19 cellular contexts compared by ENCODE assay signal in the genomic region with DNA sequence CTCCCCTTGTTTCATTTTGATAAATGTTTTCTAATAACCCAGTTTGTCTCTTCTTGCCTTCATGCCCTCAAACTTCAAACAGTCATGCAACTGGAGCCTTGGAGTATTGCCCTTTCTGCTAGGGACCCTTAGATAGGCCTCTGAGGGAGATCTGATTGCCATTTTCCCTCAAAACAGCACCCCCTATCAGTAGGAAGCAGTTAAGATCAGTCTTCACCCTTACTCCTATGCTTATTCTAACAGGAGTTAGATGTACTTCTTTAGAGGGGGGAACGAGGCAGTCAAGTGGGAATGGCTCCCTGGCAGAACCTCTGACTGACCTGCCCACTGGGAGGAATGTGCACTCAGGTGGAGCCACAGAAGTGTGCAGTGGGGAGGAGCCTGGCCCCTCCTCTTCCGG.
A peak's percentile ranks its signal among the peaks of the same experiment; 100 is the strongest.
DNase-seq lines count a peak whose midpoint lies in the region; ATAC-seq and TF ChIP-seq lines count a peak whose summit lies in the region.
"Had no signal": no experiment of that assay in that cellular context is flagged by ENCODE, and none has a peak within 500 bp of the region (broad histone marks: within the 10 kb centered on the region; RNA-seq: fewer than 3 reads in every experiment).

No MANE protein-coding gene starts in this region.

- H3K4me1 Mint-ChIP-seq in H9 (peaks cover 19% of the 10 kb centered on the region in 2 experiments), nephron progenitor cell (peaks cover 14% of the 10 kb centered on the region)
- H3K4me1 Mint-ChIP-seq: IgD-negative memory B cell had no signal

- no peak overlapping the region for H2BK20ac ChIP-seq in H9 (ENCODE audit: low read depth, low read length, poor library complexity, severe bottlenecking)

- H3K9me3 ChIP-seq in H9 (ENCODE audit: control insufficient read depth, low read depth, low read length) = no peaks in the 10 kb centered on the region
- H3K9me3 ChIP-seq: Caco-2, HAP-1 had no signal

- H3K23me2 ChIP-seq in H9 (ENCODE audit: insufficient read length, low read depth, low read length, poor library complexity, severe bottlenecking) = no peaks in the 10 kb centered on the region

- no peak overlapping the region for H3K23ac ChIP-seq in H9 (ENCODE audit: insufficient read length, low read depth, low read length)

- no peak overlapping the region for H2BK12ac ChIP-seq in H9 (ENCODE audit: insufficient read length, low read depth, low read length)

- peaks cover 7% of the 10 kb centered on the region; the same call in 1 of the 2 replicates for H3K4me1 ChIP-seq in H9 (ENCODE audit: insufficient read depth, low read length)
- H3K4me1 ChIP-seq: Caco-2, HAP-1 had no signal

- H3K18ac ChIP-seq in H9 (ENCODE audit: insufficient read length, low read depth, low read length) = no peak overlapping the region

- H3T11ph ChIP-seq in H9 (ENCODE audit: low read length) = no peak overlapping the region

- H3K36me3 Mint-ChIP-seq in H9 (ENCODE audit: insufficient read depth in 1 of 3, low read depth in 3 of 3) = no peaks in the 10 kb centered on the region; a peak in 1 of 7 replicates
- H3K36me3 Mint-ChIP-seq in nephron progenitor cell (ENCODE audit: low read depth) = no peaks in the 10 kb centered on the region
- H3K36me3 Mint-ChIP-seq: IgD-negative memory B cell had no signal

- H3K56ac ChIP-seq in H9 (ENCODE audit: insufficient read length, low read depth, low read length) = no peak overlapping the region

- H2BK120ac ChIP-seq in H9 (ENCODE audit: low read depth, low read length, poor library complexity, severe bottlenecking) = no peak overlapping the region

- TF ChIP-seq CTCF in H9 (conservative IDR thresholded peaks at IDR 0.05) = peak; percentile 70
- TF ChIP-seq CTCF in nephron progenitor cell (IDR thresholded peaks at IDR 0.05) = no peak

- ATAC-seq in GM18517 (IDR thresholded peaks at IDR 0.05; ENCODE audit: unreplicated experiment) = no peak
- ATAC-seq in GM18873 (IDR thresholded peaks at IDR 0.05; ENCODE audit: low FRiP score, unreplicated experiment) = no peak
- ATAC-seq: HepG2 had no signal

- no peak overlapping the region for H4K91ac ChIP-seq in H9 (ENCODE audit: insufficient read length, low read depth, low read length)

- whole genome bisulfite sequencing in H9 (ENCODE audit: extremely low coverage, insufficient read length, low lambda C conversion rate) = no CpG with 5 or more reads among the region's 2 CpGs

- no peak overlapping the region for H3K4ac ChIP-seq in H9 (ENCODE audit: low read depth, low read length)

- H4K8ac ChIP-seq in H9 (replicated peaks; ENCODE audit: insufficient read length, low read depth, low read length) = no peak overlapping the region

- H3K4me3 Mint-ChIP-seq in H9 (no peak overlapping the region), nephron progenitor cell (no peak overlapping the region)
- H3K4me3 Mint-ChIP-seq: CD4-positive, alpha-beta T cell; IgD-negative memory B cell had no signal

- H4K20me1 ChIP-seq in H9 (ENCODE audit: control insufficient read depth, insufficient read depth, insufficient read length) = no peaks in the 10 kb centered on the region

- H3K27me3 ChIP-seq in H9 (ENCODE audit: insufficient read depth, low read length) = no peaks in the 10 kb centered on the region

- no peak overlapping the region for H3K4me2 ChIP-seq in H9 (ENCODE audit: insufficient read depth, insufficient read length, low read length)

- H3K79me2 ChIP-seq in H9 (ENCODE audit: insufficient read depth, low read length) = no peaks in the 10 kb centered on the region

- H4K5ac ChIP-seq in H9 (ENCODE audit: insufficient read length, low read depth, low read length) = no peak overlapping the region

- H3K14ac ChIP-seq in H9 (ENCODE audit: insufficient read depth, low read length) = no peak overlapping the region

- H3K27ac Mint-ChIP-seq in H9 = no peak overlapping the region
- H3K27ac Mint-ChIP-seq in nephron progenitor cell = no peak overlapping the region
- H3K27ac Mint-ChIP-seq: CD4-positive, alpha-beta T cell; IgD-negative memory B cell had no signal

- H3K79me1 ChIP-seq in H9 (ENCODE audit: insufficient read depth, low read depth, low read length, poor library complexity, severe bottlenecking) = no peaks in the 10 kb centered on the region

- no peak overlapping the region for H2AK5ac ChIP-seq in H9 (ENCODE audit: insufficient read length, low read length)

- no peak overlapping the region for H2AFZ ChIP-seq in H9 (ENCODE audit: low read length)

- no peak overlapping the region for H2BK5ac ChIP-seq in H9 (ENCODE audit: insufficient read length, low read length)

- no peaks in the 10 kb centered on the region for H3K27me3 Mint-ChIP-seq in H9 (ENCODE audit: low read depth)
- no peaks in the 10 kb centered on the region for H3K27me3 Mint-ChIP-seq in nephron progenitor cell (ENCODE audit: low read depth, poor library complexity)
- H3K27me3 Mint-ChIP-seq: CD4-positive, alpha-beta T cell; IgD-negative memory B cell had no signal

- H2BK15ac ChIP-seq in H9 (ENCODE audit: low read depth, low read length) = no peak overlapping the region

- peaks cover 0 to 48% of the 10 kb centered on the region in 2 experiments; a peak in 3 of 5 replicates for H3K9me3 Mint-ChIP-seq in H9
- H3K9me3 Mint-ChIP-seq in nephron progenitor cell = no peaks in the 10 kb centered on the region
- H3K9me3 Mint-ChIP-seq: CD4-positive, alpha-beta T cell had no signal

- H3K9ac ChIP-seq in H9 (ENCODE audit: extremely low read depth, insufficient read length, low read length) = no peak overlapping the region

- DNase-seq in ELF-1 (ENCODE audit: low read depth, low spot score) = peak; percentile 4
- DNase-seq in H9 = peak; percentile 33
- DNase-seq in iPS-NIHi11 (ENCODE audit: low spot score) = peak; percentile 3
- peak; percentile 5 for DNase-seq in nephron progenitor cell
- DNase-seq in pons (ENCODE audit: low spot score) = no peak
- no peak for DNase-seq in activated CD4-positive, alpha-beta T cell treated with anti-CD3 and anti-CD28 coated beads for 1 hour
- DNase-seq: AML-193; Caco-2; CD4-positive, alpha-beta T cell; DND-41; EL; GOT3; KBM-7 had no signal

- no peak overlapping the region for H3K27ac ChIP-seq in H9 (ENCODE audit: insufficient read length, low read depth, low read length)
- H3K27ac ChIP-seq: C4-2B had no signal

Comparison
In these comparisons a context has a peak if more than half of its experiments do, and no peak if none do; other contexts are left out.
1. DNase-seq: peak in ELF-1 (single experiment), H9 (single experiment), iPS-NIHi11 (single experiment) and nephron progenitor cell (single experiment); none in pons (single experiment) and activated CD4-positive, alpha-beta T cell treated with anti-CD3 and anti-CD28 coated beads for 1 hour (single experiment).